10 cellular contexts compared by ENCODE assay signal in the genomic region with DNA sequence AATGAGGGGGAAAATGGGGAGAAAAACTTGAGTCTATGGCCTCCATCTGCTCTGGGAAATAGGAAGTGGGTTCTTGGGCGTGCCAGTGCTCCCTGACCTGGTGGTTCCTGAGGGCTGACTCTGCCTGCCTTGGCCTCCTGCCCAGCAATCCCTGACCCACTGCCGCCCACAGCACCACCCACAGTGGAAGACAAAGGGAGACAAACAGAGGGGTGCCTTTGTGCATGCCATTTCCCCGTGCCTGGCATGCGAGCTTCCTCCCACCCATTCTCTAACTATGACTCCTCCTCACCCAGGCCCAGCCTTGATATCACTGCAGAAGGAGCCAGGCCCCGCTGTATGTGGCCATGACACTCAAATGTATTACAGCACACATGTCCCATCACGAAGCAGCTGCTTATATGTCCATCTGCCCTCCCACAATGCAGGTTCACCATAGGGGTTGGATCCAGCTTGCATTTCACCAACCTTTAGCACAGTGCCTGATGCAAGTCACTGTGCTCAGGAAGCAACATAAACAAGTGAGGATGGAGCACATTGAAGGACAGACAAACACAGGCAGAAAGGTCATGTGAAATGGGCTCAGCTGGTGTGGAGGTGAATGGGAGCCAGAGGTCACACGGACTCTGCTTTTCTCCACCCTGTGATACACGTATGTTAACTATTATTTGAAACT.
A peak's percentile ranks its signal among the peaks of the same experiment; 100 is the strongest.
DNase-seq lines count a peak whose midpoint lies in the region; ATAC-seq, FAIRE-seq and TF ChIP-seq lines count a peak whose summit lies in the region.
"Had no signal": no experiment of that assay in that cellular context is flagged by ENCODE, and none has a peak within 500 bp of the region (broad histone marks: within the 10 kb centered on the region; RNA-seq: fewer than 3 reads in every experiment).

No MANE protein-coding gene starts in this region.

- H3K4me1 ChIP-seq in A549: peaks cover 37% of the 10 kb centered on the region

- H3K36me3 Mint-ChIP-seq in activated naive CD4-positive, alpha-beta T cell treated with anti-CD3 and anti-CD28 coated beads, Interleukin-2, amount 50 U/mL, for 72 hours: no peaks in the 10 kb centered on the region

- no peak for TF ChIP-seq EP300 in A549 (IDR thresholded peaks at IDR 0.05)

- H3K4me2 ChIP-seq in A549: 0 out of 3 replicates have a peak overlapping the region, but pooled peaks have one; percentile 2

- peak overlapping the region in 1 of 2 experiments; percentile 59; a peak in 2 of 6 replicates for H3K27ac ChIP-seq in A549

- no peak for TF ChIP-seq POLR2A in A549 (IDR thresholded peaks at IDR 0.05; ENCODE audit: low read length)

- no peak for TF ChIP-seq RAD21 in A549 (conservative IDR thresholded peaks at IDR 0.05 in 1 of 2, IDR thresholded peaks at IDR 0.05 in 1 of 2)

- 39% methylated on average over 8 of the region's 8 CpGs for WGBS in A549 (ENCODE audit: missing lambda C conversion rate)

- POLR2A ChIA-PET in A549 (lab: Yijun Ruan, JAX): no interaction called here

- H3K4me3 ChIP-seq in A549: no peak overlapping the region

- peak in 1 of 2 experiments; percentile 44 for DNase-seq in A549 (ENCODE audit: low read depth in 1 of 2, low spot score in 1 of 2)
- DNase-seq in HT-29 (ENCODE audit: low spot score): peak; percentile 93
- peak; percentile 57 for DNase-seq in amniotic epithelial cell (ENCODE audit: low read depth)
- peak; percentile 54 for DNase-seq in hepatic stellate cell (ENCODE audit: low spot score)
- no peak for DNase-seq in Ammon's horn (ENCODE audit: low spot score)
- DNase-seq in activated naive CD4-positive, alpha-beta T cell treated with anti-CD3 and anti-CD28 coated beads, Interleukin-2, amount 50 U/mL, for 72 hours (ENCODE audit: low spot score in 2 of 2): no peak
- no peak for DNase-seq in DMS79 treated with DMSO at 0.1 percent for 48 hours (lab: John Stamatoyannopoulos, UW)
- DNase-seq: activated naive CD8-positive, alpha-beta T cell treated with anti-CD3 and anti-CD28 coated beads, Interleukin-2, amount 50 U/mL, for 24 hours; CD4-positive, alpha-beta T cell had no signal

- ATAC-seq in A549 (peak in 1 of 2 experiments; percentile 22; a peak in 3 of 6 replicates), HG03439 (IDR thresholded peaks at IDR 0.05; ENCODE audit: unreplicated experiment) (no peak)
- no peak for ATAC-seq in activated naive CD4-positive, alpha-beta T cell treated with anti-CD3 and anti-CD28 coated beads, Interleukin-2, amount 50 U/mL, for 72 hours
- ATAC-seq: activated naive CD8-positive, alpha-beta T cell treated with anti-CD3 and anti-CD28 coated beads, Interleukin-2, amount 50 U/mL, for 24 hours had no signal

- FAIRE-seq in A549 (lab: Jason Lieb, UNC): no peak

- TF ChIP-seq CTCF in A549 (IDR thresholded peaks at IDR 0.05): no peak

- no peaks in the 10 kb centered on the region for H3K9me3 ChIP-seq in A549

- no peaks in the 10 kb centered on the region for H3K9me3 Mint-ChIP-seq in activated naive CD4-positive, alpha-beta T cell treated with anti-CD3 and anti-CD28 coated beads, Interleukin-2, amount 50 U/mL, for 72 hours
- H3K9me3 Mint-ChIP-seq: activated naive CD8-positive, alpha-beta T cell treated with anti-CD3 and anti-CD28 coated beads, Interleukin-2, amount 50 U/mL, for 24 hours; CD4-positive, alpha-beta T cell had no signal

- H3K27ac Mint-ChIP-seq in activated naive CD4-positive, alpha-beta T cell treated with anti-CD3 and anti-CD28 coated beads, Interleukin-2, amount 50 U/mL, for 72 hours: peak overlapping the region in 1 of 2 donors; percentile 2
- H3K27ac Mint-ChIP-seq: activated naive CD8-positive, alpha-beta T cell treated with anti-CD3 and anti-CD28 coated beads, Interleukin-2, amount 50 U/mL, for 24 hours; CD4-positive, alpha-beta T cell had no signal

- CTCF ChIA-PET in A549 (lab: Yijun Ruan, JAX): interaction anchor here (0.7 to 3.5 kb wide), 8 partner anchors 40 to 204 kb away, joined by 3 to 18 read pairs (median 6); no protein-coding TSS in a partner anchor

TF ChIP-seq in A549, 52 proteins besides CTCF, POLR2A, EP300 and RAD21:
- TF ChIP-seq MAFK (IDR thresholded peaks at IDR 0.05; ENCODE audit: partially characterized antibody) (no peak), FOSL2 (IDR thresholded peaks at IDR 0.05) (no peak), FOSL2 (CRISPR knock-in tag; IDR thresholded peaks at IDR 0.05) (0 out of 2 replicates have a peak, but pooled peaks have one; percentile 8), EHMT2 (IDR thresholded peaks at IDR 0.05; ENCODE audit: low read depth) (no peak), ZSCAN20 (CRISPR knock-in tag; IDR thresholded peaks at IDR 0.05) (no peak), CBX2 (IDR thresholded peaks at IDR 0.05; ENCODE audit: borderline replicate concordance, low read depth) (no peak)
- TF ChIP-seq, protein P1, sequence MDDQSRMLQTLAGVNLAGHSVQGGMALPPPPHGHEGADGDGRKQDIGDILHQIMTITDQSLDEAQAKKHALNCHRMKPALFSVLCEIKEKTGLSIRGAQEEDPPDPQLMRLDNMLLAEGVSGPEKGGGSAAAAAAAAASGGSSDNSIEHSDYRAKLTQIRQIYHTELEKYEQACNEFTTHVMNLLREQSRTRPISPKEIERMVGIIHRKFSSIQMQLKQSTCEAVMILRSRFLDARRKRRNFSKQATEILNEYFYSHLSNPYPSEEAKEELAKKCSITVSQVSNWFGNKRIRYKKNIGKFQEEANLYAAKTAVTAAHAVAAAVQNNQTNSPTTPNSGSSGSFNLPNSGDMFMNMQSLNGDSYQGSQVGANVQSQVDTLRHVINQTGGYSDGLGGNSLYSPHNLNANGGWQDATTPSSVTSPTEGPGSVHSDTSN (IDR thresholded peaks at IDR 0.05): no peak

Comparison
In these comparisons a context has a peak if more than half of its experiments do, and no peak if none do; other contexts are left out.
1. DNase-seq: peak in HT-29 (single experiment), amniotic epithelial cell (single experiment) and hepatic stellate cell (single experiment); none in Ammon's horn (single experiment), activated naive CD4-positive, alpha-beta T cell treated with anti-CD3 and anti-CD28 coated beads, Interleukin-2, amount 50 U/mL, for 72 hours (0 of 2) and DMS79 treated with DMSO at 0.1 percent for 48 hours (single experiment).